In genomic region chr1:38997901-38998190, GRCh38 we compare ENCODE assay signal across 13 cellular contexts. TPM values are rescaled to one million over a fixed set of nuclear protein-coding genes. Genes with fewer than 3 reads are reported as not detected.
A peak's percentile ranks its signal among the peaks of the same experiment; 100 is the strongest.
DNase-seq lines count a peak whose midpoint lies in the region; ATAC-seq and TF ChIP-seq lines count a peak whose summit lies in the region.
"Had no signal": no experiment of that assay in that cellular context is flagged by ENCODE, and none has a peak within 500 bp of the region (broad histone marks: within the 10 kb centered on the region; RNA-seq: fewer than 3 reads in every experiment).

No MANE protein-coding gene starts in this region.

- H3K27me3 Mint-ChIP-seq in stimulated activated naive CD8-positive, alpha-beta T cell treated with anti-CD3 and anti-CD28 coated beads, Interleukin-15, Interleukin-2, amounts not matched to agents 100 ng/mL and 50 ng/mL, for 24 hours, result no peaks in the 10 kb centered on the region
- H3K27me3 Mint-ChIP-seq in brain, result no peaks in the 10 kb centered on the region

- H3K27ac ChIP-seq in tibial nerve (peak overlapping the region in 2 of 4 donors; percentile 69 to 71), body of pancreas (no peak overlapping the region)
- H3K27ac ChIP-seq: C4-2B, WERI-Rb-1 had no signal

- H3K4me1 ChIP-seq in tibial nerve (peaks cover 0 to 60% (median 10%) of the 10 kb centered on the region in 4 donors), body of pancreas (peaks cover 26% of the 10 kb centered on the region)

- peaks cover 59% of the 10 kb centered on the region for H3K36me3 Mint-ChIP-seq in stimulated activated naive CD8-positive, alpha-beta T cell treated with anti-CD3 and anti-CD28 coated beads, Interleukin-15, Interleukin-2, amounts not matched to agents 100 ng/mL and 50 ng/mL, for 24 hours (ENCODE audit: low read depth)
- H3K36me3 Mint-ChIP-seq in brain, result peaks cover 73% of the 10 kb centered on the region

- no peak overlapping the region for H3K4me3 Mint-ChIP-seq in stimulated activated naive CD8-positive, alpha-beta T cell treated with anti-CD3 and anti-CD28 coated beads, Interleukin-15, Interleukin-2, amounts not matched to agents 100 ng/mL and 50 ng/mL, for 24 hours
- H3K4me3 Mint-ChIP-seq in brain, result peak overlapping the region in 1 of 5 experiments; percentile 32

- H3K36me3 ChIP-seq in tibial nerve, result peaks cover 0 to 45% (median 9%) of the 10 kb centered on the region in 3 donors
- peaks cover 0 to 16% of the 10 kb centered on the region in 2 donors for H3K36me3 ChIP-seq in body of pancreas (replicated peaks in 1 of 2; ENCODE audit: insufficient read depth in 1 of 2, low read depth in 2 of 2)

- intact Hi-C loops in body of pancreas (cut with DNase I) (loop anchor here (10.0 kb wide), 1 partner anchor 143 kb away; the partner anchor contains the start of gene RRAGC), cardiac septum (cut with DNase I) (no loop called here)

- H3K9me3 Mint-ChIP-seq in stimulated activated naive CD8-positive, alpha-beta T cell treated with anti-CD3 and anti-CD28 coated beads, Interleukin-15, Interleukin-2, amounts not matched to agents 100 ng/mL and 50 ng/mL, for 24 hours, result no peaks in the 10 kb centered on the region
- H3K9me3 Mint-ChIP-seq in brain, result no peaks in the 10 kb centered on the region

- no peak for DNase-seq in stimulated activated naive CD8-positive, alpha-beta T cell treated with anti-CD3 and anti-CD28 coated beads, Interleukin-15, Interleukin-2, amounts not matched to agents 100 U/mL and 50 U/mL, for 24 hours
- peak; percentile 55 for DNase-seq in midbrain (lab: John Stamatoyannopoulos, UW)
- DNase-seq in tibial nerve (ENCODE audit: low spot score in 2 of 2), result no peak
- no peak for DNase-seq in body of pancreas
- DNase-seq in cardiac septum (ENCODE audit: low spot score), result no peak
- DNase-seq in cerebellar cortex (ENCODE audit: low spot score), result no peak
- DNase-seq: activated gamma-delta T cell treated with Interleukin-2 at 50 U/mL for 16 hours; effector CD8-positive, alpha-beta T cell; NCI-H510A treated with DMSO at 0.1 percent for 48 hours had no signal

- TF ChIP-seq EP300 in tibial nerve (IDR thresholded peaks at IDR 0.05), result no peak

- no peak overlapping the region for H3K4me3 ChIP-seq in tibial nerve
- H3K4me3 ChIP-seq in body of pancreas, result no peak overlapping the region

- TF ChIP-seq POLR2A in tibial nerve (IDR thresholded peaks at IDR 0.05), result no peak
- no peak for TF ChIP-seq POLR2A in body of pancreas (IDR thresholded peaks at IDR 0.05)

- no peak for TF ChIP-seq CTCF in brain (conservative IDR thresholded peaks at IDR 0.05)
- TF ChIP-seq CTCF in tibial nerve (IDR thresholded peaks at IDR 0.05), result no peak
- no peak for TF ChIP-seq CTCF in body of pancreas (IDR thresholded peaks at IDR 0.05)

- H3K9me3 ChIP-seq in tibial nerve (no peaks in the 10 kb centered on the region), body of pancreas (no peaks in the 10 kb centered on the region)

- 20 to 28% methylated on average over 3 of the region's 3 CpGs for WGBS in tibial nerve, 2 donors
- WGBS in body of pancreas, 2 donors, result 40 to 49% methylated on average over 3 of the region's 3 CpGs

- no peaks in the 10 kb centered on the region for H3K27me3 ChIP-seq in tibial nerve
- no peaks in the 10 kb centered on the region for H3K27me3 ChIP-seq in body of pancreas

- peaks cover 65% of the 10 kb centered on the region for H3K4me1 Mint-ChIP-seq in stimulated activated naive CD8-positive, alpha-beta T cell treated with anti-CD3 and anti-CD28 coated beads, Interleukin-15, Interleukin-2, amounts not matched to agents 100 ng/mL and 50 ng/mL, for 24 hours (ENCODE audit: low read depth)
- peaks cover 50% of the 10 kb centered on the region for H3K4me1 Mint-ChIP-seq in brain

- peak overlapping the region; percentile 36 for H3K27ac Mint-ChIP-seq in stimulated activated naive CD8-positive, alpha-beta T cell treated with anti-CD3 and anti-CD28 coated beads, Interleukin-15, Interleukin-2, amounts not matched to agents 100 ng/mL and 50 ng/mL, for 24 hours
- peak overlapping the region in 4 of 5 experiments; percentile 4 to 67 (median 21) for H3K27ac Mint-ChIP-seq in brain

- no peak for ATAC-seq in stimulated activated naive CD8-positive, alpha-beta T cell treated with anti-CD3 and anti-CD28 coated beads, Interleukin-15, Interleukin-2, amounts not matched to agents 100 U/mL and 50 U/mL, for 24 hours
- no peak for ATAC-seq in body of pancreas

RNA-seq across cellular contexts. Expression of gene AKIRIN1, which starts 6.8 kb away (rescaled TPM):
- 33.0 TPM for polyA plus RNA-seq in brain (ENCODE audit: insufficient read depth, low read depth, low replicate concordance)
- total RNA-seq in tibial nerve (10 to 100 TPM; 36.9 to 45.3 (median 41.8) TPM), body of pancreas (10 to 100 TPM; 17.8 to 20.5 TPM), cardiac septum (60.0 TPM)

RNA-seq across cellular contexts. Expression of gene NDUFS5, which starts 28.3 kb away (rescaled TPM):
- polyA plus RNA-seq in brain (ENCODE audit: insufficient read depth, low read depth, low replicate concordance), result 540 TPM
- total RNA-seq in tibial nerve, result 100 to 1,000 TPM; 281 to 424 (median 345) TPM
- total RNA-seq in body of pancreas, result 100 to 1,000 TPM; 192 to 243 TPM
- total RNA-seq in cardiac septum, result 519 TPM

RNA-seq across cellular contexts. Expression of gene RHBDL2, which starts 56.2 kb away (rescaled TPM):
- polyA plus RNA-seq in brain (ENCODE audit: insufficient read depth, low read depth, low replicate concordance), result 2.6 TPM
- 1 to 10 TPM in 1 of 4 donors, not detected in 3; 1.3 TPM for total RNA-seq in tibial nerve
- total RNA-seq in body of pancreas, result under 1 TPM in 1 of 2 donors, not detected in 1; 0.99 TPM
- not detected for total RNA-seq in cardiac septum
